In the genomic region with DNA sequence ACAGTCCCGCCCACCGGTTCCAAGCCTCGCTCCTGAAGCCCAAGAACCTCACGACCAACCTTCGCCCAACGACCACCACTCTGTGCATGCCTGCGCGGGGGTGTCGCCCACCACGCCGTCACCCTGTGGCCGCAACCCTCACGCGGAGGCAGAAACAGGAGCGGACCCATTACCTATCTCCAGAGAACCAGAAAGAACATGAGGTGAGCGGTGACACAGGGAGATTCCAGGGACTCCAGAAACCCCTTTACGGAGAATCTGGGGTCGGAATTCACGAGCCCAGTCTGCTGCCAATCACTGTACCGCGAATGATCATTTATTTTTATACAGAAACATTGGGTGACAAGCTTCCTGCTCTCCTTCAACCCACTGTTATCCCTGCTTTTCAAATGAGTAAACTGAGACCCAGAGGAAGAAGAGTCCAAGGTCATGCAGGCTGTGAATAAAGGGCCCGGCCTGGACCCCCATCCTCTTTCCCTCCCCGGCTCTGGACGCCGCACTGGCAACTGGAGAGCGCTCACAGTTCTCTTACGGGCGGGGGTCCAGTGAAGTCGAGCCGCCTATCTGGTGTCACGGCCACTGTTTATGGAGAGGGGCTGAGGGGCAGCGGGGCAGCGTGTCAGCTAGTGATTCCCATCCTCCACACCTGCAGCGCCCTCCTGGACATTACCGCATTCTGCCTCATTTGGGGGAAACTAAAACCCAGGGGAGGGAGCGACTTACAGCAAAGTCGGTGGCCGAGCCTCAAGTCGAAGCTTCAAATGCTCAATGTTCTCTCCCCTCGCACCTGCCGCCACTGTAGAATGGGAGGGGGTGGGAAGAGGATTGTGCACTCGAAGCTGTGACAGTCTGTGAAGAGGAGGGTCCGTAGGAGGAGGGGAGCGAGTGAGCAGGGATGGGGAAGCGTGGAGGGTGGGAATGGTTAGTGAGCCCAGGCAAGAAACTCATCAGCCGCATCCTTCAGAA, we compare ENCODE assay signal across 9 cellular contexts. TPM values are rescaled to one million over a fixed set of nuclear protein-coding genes. Genes with fewer than 3 reads are reported as not detected.
DNase-seq lines count a peak whose midpoint lies in the region; ATAC-seq, FAIRE-seq and TF ChIP-seq lines count a peak whose summit lies in the region.
"Had no signal": no experiment of that assay in that cellular context is flagged by ENCODE, and none has a peak within 500 bp of the region (broad histone marks: within the 10 kb centered on the region; RNA-seq: fewer than 3 reads in every experiment).

No MANE protein-coding gene starts in this region.

- no peak for FAIRE-seq in GM12891 (lab: Jason Lieb, UNC)
- FAIRE-seq: endometrium had no signal

- DNase-seq in GM06990 (ENCODE audit: extremely low read depth, insufficient read length) (no peak), NCI-H345 treated with DMSO at 0.1 percent for 48 hours (lab: John Stamatoyannopoulos, UW; ENCODE audit: unreplicated experiment) (peak; percentile 14), osteocyte (ENCODE audit: extremely low spot score, unreplicated experiment) (no peak), GOT3 (lab: John Stamatoyannopoulos, UW) (no peak), middle frontal gyrus (ENCODE audit: extremely low spot score, low spot score) (no peak), NCI-H2196 treated with DMSO at 0.1 percent for 48 hours (lab: John Stamatoyannopoulos, UW; ENCODE audit: unreplicated experiment) (no peak), GM12891 (ENCODE audit: insufficient read length, low spot score) (no peak)
- DNase-seq in effector memory CD8-positive, alpha-beta T cell, result no peak

- H3K27ac Mint-ChIP-seq in effector memory CD8-positive, alpha-beta T cell, result peak overlapping the region; percentile 25 to 78
- no peak overlapping the region for H3K27ac Mint-ChIP-seq in osteocyte (ENCODE audit: unreplicated experiment)

- no peak for ATAC-seq in effector memory CD8-positive, alpha-beta T cell (replicated peaks)

- H3K4me1 Mint-ChIP-seq in effector memory CD8-positive, alpha-beta T cell (ENCODE audit: low read depth in 2 of 2), result peaks cover 22 to 27% of the 10 kb centered on the region in 2 donors
- peaks cover 25% of the 10 kb centered on the region for H3K4me1 Mint-ChIP-seq in osteocyte (ENCODE audit: unreplicated experiment)

- H3K4me3 ChIP-seq in GM06990 (replicated peaks; ENCODE audit: low read depth, low read length), result peak overlapping the region; percentile 58

- no peaks in the 10 kb centered on the region for H3K36me3 ChIP-seq in GM06990 (ENCODE audit: control insufficient read depth, insufficient read depth, low read length)

- H3K36me3 Mint-ChIP-seq in effector memory CD8-positive, alpha-beta T cell (ENCODE audit: insufficient read depth), result peaks cover 3% of the 10 kb centered on the region
- no peaks in the 10 kb centered on the region for H3K36me3 Mint-ChIP-seq in osteocyte (ENCODE audit: unreplicated experiment)

- H3K27me3 ChIP-seq in GM06990 (replicated peaks; ENCODE audit: control insufficient read depth, insufficient read depth, low read length), result peaks cover 6% of the 10 kb centered on the region

- no peak for TF ChIP-seq CTCF in GM06990 (IDR thresholded peaks at IDR 0.05; ENCODE audit: insufficient read depth, low read length, poor library complexity, severe bottlenecking)
- no peak for TF ChIP-seq CTCF in osteocyte (IDR thresholded peaks at IDR 0.05)

- peaks cover 51 to 55% of the 10 kb centered on the region in 2 donors for H3K27me3 Mint-ChIP-seq in effector memory CD8-positive, alpha-beta T cell
- H3K27me3 Mint-ChIP-seq in osteocyte (ENCODE audit: unreplicated experiment), result peaks cover 47% of the 10 kb centered on the region

- H3K9me3 Mint-ChIP-seq in effector memory CD8-positive, alpha-beta T cell, result no peaks in the 10 kb centered on the region
- no peaks in the 10 kb centered on the region for H3K9me3 Mint-ChIP-seq in osteocyte (ENCODE audit: unreplicated experiment)

- peak overlapping the region; percentile 86 to 97 for H3K4me3 Mint-ChIP-seq in effector memory CD8-positive, alpha-beta T cell
- peak overlapping the region; percentile 75 for H3K4me3 Mint-ChIP-seq in osteocyte (ENCODE audit: unreplicated experiment)

- TF ChIP-seq POLR2A in GM12891 (IDR thresholded peaks at IDR 0.05; ENCODE audit: low read depth, low read length), result no peak

TF ChIP-seq in GM12891, 5 proteins besides CTCF, POLR2A, EP300 and RAD21:
- no peak for TF ChIP-seq TAF1 (IDR thresholded peaks at IDR 0.05; ENCODE audit: low read depth, low read length)
- no peak for TF ChIP-seq POLR2AphosphoS5 (IDR thresholded peaks at IDR 0.05; ENCODE audit: low read depth, low read length)
- TF ChIP-seq POU2F2 (IDR thresholded peaks at IDR 0.05; ENCODE audit: low read depth, low read length), result no peak
- TF ChIP-seq PAX5 (IDR thresholded peaks at IDR 0.05; ENCODE audit: insufficient read depth, low read length, severe bottlenecking), result no peak
- no peak for TF ChIP-seq SPI1 (IDR thresholded peaks at IDR 0.05; ENCODE audit: low read depth, low read length)

RNA-seq across cellular contexts. Expression of gene SLC30A3, which starts 0.7 kb away (rescaled TPM):
- not detected in 2 replicates for total RNA-seq in osteocyte
- 0.08 TPM for polyA plus RNA-seq in GM12891 (2012; ENCODE audit: low read depth, missing spikeins)

RNA-seq across cellular contexts. Expression of gene DNAJC5G, which starts 11.7 kb away (rescaled TPM):
- total RNA-seq in osteocyte, result not detected in 2 replicates
- polyA plus RNA-seq in GM12891 (2012; ENCODE audit: low read depth, missing spikeins), result not detected

RNA-seq across cellular contexts. Expression of gene TRIM54, which starts 18.7 kb away (rescaled TPM):
- not detected in 2 replicates for total RNA-seq in osteocyte
- polyA plus RNA-seq in GM12891 (2012; ENCODE audit: low read depth, missing spikeins), result 0.15 TPM

RNA-seq across cellular contexts. Expression of gene UCN, which starts 44.7 kb away (rescaled TPM):
- 2.6 and 4.1 TPM in 2 replicates for total RNA-seq in osteocyte
- polyA plus RNA-seq in GM12891 (2012; ENCODE audit: low read depth, missing spikeins), result 0.65 TPM

RNA-seq across cellular contexts. Expression of gene CAD, which starts 46.4 kb away (rescaled TPM):
- total RNA-seq in osteocyte, result 72.6 and 76.9 TPM in 2 replicates
- 36.2 TPM for polyA plus RNA-seq in GM12891 (2012; ENCODE audit: low read depth, missing spikeins)
